Comparison of ENCODE assay signal across 15 cellular contexts in genomic region chr1:145708063-145708462, GRCh38. TPM values are rescaled to one million over a fixed set of nuclear protein-coding genes. Genes with fewer than 3 reads are reported as not detected.
DNase-seq lines count a peak whose midpoint lies in the region; ATAC-seq and TF ChIP-seq lines count a peak whose summit lies in the region.
"Had no signal": no experiment of that assay in that cellular context is flagged by ENCODE, and none has a peak within 500 bp of the region (broad histone marks: within the 10 kb centered on the region; RNA-seq: fewer than 3 reads in every experiment).

No MANE protein-coding gene starts in this region.

- H3K36me3 ChIP-seq in GM23338 (ENCODE audit: insufficient read depth) (no peaks in the 10 kb centered on the region), right lobe of liver (no peaks in the 10 kb centered on the region)
- H3K36me3 ChIP-seq: heart right ventricle had no signal

- peak overlapping the region; percentile 85 for H2AFZ ChIP-seq in GM23338
- H2AFZ ChIP-seq: parathyroid adenoma had no signal

- POLR2A ChIA-PET in WTC11 (lab: Charles Lee): no interaction called here

- H3K27ac ChIP-seq in GM23338 (ENCODE audit: low read depth): no peak overlapping the region
- peak overlapping the region; percentile 84 to 98 (median 94) for H3K27ac ChIP-seq in right lobe of liver
- H3K27ac ChIP-seq: heart right ventricle, parathyroid adenoma had no signal

- CTCF ChIA-PET in WTC11 (lab: Charles Lee): interaction anchor here (0.6 to 2.2 kb wide), 2 partner anchors 11 to 13 kb away, joined by 3 to 11 read pairs; no protein-coding TSS in a partner anchor

- H3K4me3 Mint-ChIP-seq in GM23338 (no peak overlapping the region), WTC11 (no peak overlapping the region)

- H3K27ac Mint-ChIP-seq in GM23338 (0 out of 2 replicates have a peak overlapping the region, but pooled peaks have one; percentile 19), WTC11 (no peak overlapping the region)

- intact Hi-C loops in right lobe of liver (cut with DNase I): no loop called here

- no peak for TF ChIP-seq POLR2A in right lobe of liver (IDR thresholded peaks at IDR 0.05)

- no peak for TF ChIP-seq CTCF in GM23338 (conservative IDR thresholded peaks at IDR 0.05; ENCODE audit: low read depth in 2 of 2)
- no peak for TF ChIP-seq CTCF in WTC11 (IDR thresholded peaks at IDR 0.05)
- TF ChIP-seq CTCF in right lobe of liver (IDR thresholded peaks at IDR 0.05): no peak

- no peak overlapping the region for H3K4me2 ChIP-seq in GM23338

- DNase-seq in Caki2 (ENCODE audit: low read depth) (peak; percentile 71), GM23338 (ENCODE audit: low spot score) (no peak), WTC11 (ENCODE audit: low spot score) (no peak), right lobe of liver (peak in 1 of 3 donors; percentile 39), HCEC 1CT (no peak), SIG-M5 (lab: John Stamatoyannopoulos, UW) (no peak), DMS 273 treated with DMSO at 0.1 percent for 48 hours (lab: John Stamatoyannopoulos, UW) (no peak)
- DNase-seq: activated CD4-positive, alpha-beta T cell treated with anti-CD3 and anti-CD28 coated beads for 4 hours; heart right ventricle; NCI-H1436 had no signal

- H3K27me3 ChIP-seq in GM23338 (ENCODE audit: insufficient read depth): no peaks in the 10 kb centered on the region
- no peaks in the 10 kb centered on the region for H3K27me3 ChIP-seq in right lobe of liver
- H3K27me3 ChIP-seq: heart right ventricle had no signal

- H3F3A ChIP-seq in GM23338 (replicated peaks; ENCODE audit: low read depth): no peaks in the 10 kb centered on the region

- ATAC-seq in GM23338 (peak; percentile 56), WTC11 (peak; percentile 28), right lobe of liver (peak; percentile 23 to 56 (median 36)), HG03097 (IDR thresholded peaks at IDR 0.05; ENCODE audit: low FRiP score, unreplicated experiment) (no peak)
- ATAC-seq: heart right ventricle had no signal

- in situ Hi-C loops in Caki2 (cut with HindIII; ENCODE audit: low pct_unique_long_range_greater_than_20kb, low sequenced_read_pairs): no loop called here

- WGBS in right lobe of liver (ENCODE audit: insufficient coverage, low coverage, low lambda C conversion rate, missing lambda C conversion rate): 17% methylated on average over 6 of the region's 7 CpGs

- H3K4me3 ChIP-seq in GM23338 (no peak overlapping the region), right lobe of liver (no peak overlapping the region)
- H3K4me3 ChIP-seq: heart right ventricle had no signal

- H3K4me1 Mint-ChIP-seq in GM23338: peaks cover 17% of the 10 kb centered on the region
- H3K4me1 Mint-ChIP-seq in WTC11: peaks cover 16% of the 10 kb centered on the region

- 0 out of 2 replicates have a peak, but pooled peaks cover 3% of the 10 kb centered on the region for H3K9me2 ChIP-seq in GM23338 (ENCODE audit: insufficient read depth)

- H3K9me3 ChIP-seq in right lobe of liver: no peaks in the 10 kb centered on the region
- H3K9me3 ChIP-seq: heart right ventricle had no signal

- H3K79me2 ChIP-seq in GM23338 (replicated peaks; ENCODE audit: insufficient read depth): no peaks in the 10 kb centered on the region
- H3K79me2 ChIP-seq: parathyroid adenoma had no signal

- H3K27me3 Mint-ChIP-seq in GM23338 (ENCODE audit: insufficient read depth, low read depth, poor library complexity) (peaks cover 7% of the 10 kb centered on the region), WTC11 (ENCODE audit: low read depth) (no peaks in the 10 kb centered on the region; the same call in 1 of the 2 replicates)

- H3K36me3 Mint-ChIP-seq in GM23338 (ENCODE audit: low read depth) (no peaks in the 10 kb centered on the region), WTC11 (no peaks in the 10 kb centered on the region)

- H3K9me3 Mint-ChIP-seq in GM23338 (no peaks in the 10 kb centered on the region), WTC11 (peaks cover 4% of the 10 kb centered on the region; the same call in 1 of the 2 replicates)

- no peaks in the 10 kb centered on the region for H4K20me1 ChIP-seq in GM23338 (replicated peaks; ENCODE audit: insufficient read depth)

- no peaks in the 10 kb centered on the region for H3K4me1 ChIP-seq in GM23338 (ENCODE audit: insufficient read depth)
- H3K4me1 ChIP-seq in right lobe of liver: peaks cover 0 to 72% (median 27%) of the 10 kb centered on the region in 4 donors
- H3K4me1 ChIP-seq: parathyroid adenoma had no signal

TF ChIP-seq in GM23338, 12 proteins besides CTCF, POLR2A, EP300 and RAD21 (continues in another document):
- TF ChIP-seq ZNF331 (CRISPR knock-in tag; IDR thresholded peaks at IDR 0.05; ENCODE audit: low read depth) (no peak), EZH2 (IDR thresholded peaks at IDR 0.05; ENCODE audit: low read depth, unreplicated experiment) (no peak), CREB1 (CRISPR knock-in tag; IDR thresholded peaks at IDR 0.05; ENCODE audit: low read depth) (no peak)

TF ChIP-seq in WTC11, 78 proteins besides CTCF, POLR2A, EP300 and RAD21 (continues in another document):
- TF ChIP-seq E2F1 (CRISPR knock-in tag; IDR thresholded peaks at IDR 0.05) (no peak), ZNF416 (CRISPR knock-in tag; IDR thresholded peaks at IDR 0.05) (no peak), ZNF219 (CRISPR knock-in tag; IDR thresholded peaks at IDR 0.05; ENCODE audit: borderline replicate concordance) (no peak), FOXJ3 (CRISPR knock-in tag; IDR thresholded peaks at IDR 0.05; ENCODE audit: borderline replicate concordance) (no peak), USF1 (CRISPR knock-in tag; IDR thresholded peaks at IDR 0.05) (no peak), ZMAT4 (CRISPR knock-in tag; IDR thresholded peaks at IDR 0.05) (no peak), RELA (CRISPR knock-in tag; IDR thresholded peaks at IDR 0.05; ENCODE audit: borderline replicate concordance) (no peak), ZNF281 (CRISPR knock-in tag; IDR thresholded peaks at IDR 0.05) (no peak), ZBTB21 (CRISPR knock-in tag; IDR thresholded peaks at IDR 0.05; ENCODE audit: borderline replicate concordance) (no peak), OVOL2 (CRISPR knock-in tag; IDR thresholded peaks at IDR 0.05; ENCODE audit: borderline replicate concordance) (no peak), NFATC4 (CRISPR knock-in tag; IDR thresholded peaks at IDR 0.05) (no peak)

RNA-seq across cellular contexts. Expression of gene PDZK1, which starts 0.9 kb away (rescaled TPM):
- total RNA-seq in Caki2 (2014; rRNA removed; shearing (Covaris generic); ENCODE audit: low replicate concordance): 104 and 107 TPM in 2 replicates
- total RNA-seq in GM23338 (2014; rRNA removed; shearing (Covaris generic)): not detected in 2 replicates
- polyA plus RNA-seq in GM23338 (2016; fragmentation: Nextera tagmentation; extraction: Ambion mirVana): 0.49 and 0.73 TPM in 2 replicates
- total RNA-seq in WTC11 (2021): 0.57 to 0.77 TPM (median 0.57 TPM) in 3 replicates
- 100 to 1,000 TPM in 2 of 6 experiments, 10 to 100 TPM in 4; 64.8 to 117 (median 79.2) TPM for total RNA-seq in right lobe of liver

RNA-seq across cellular contexts. Expression of gene CD160, which starts 11.2 kb away (rescaled TPM):
- not detected in 2 replicates for total RNA-seq in Caki2 (2014; rRNA removed; shearing (Covaris generic); ENCODE audit: low replicate concordance)
- total RNA-seq in GM23338 (2014; rRNA removed; shearing (Covaris generic)): not detected in 2 replicates
- 0.06 TPM in 1 of 2 replicates, not detected in the other for polyA plus RNA-seq in GM23338 (2016; fragmentation: Nextera tagmentation; extraction: Ambion mirVana)
- total RNA-seq in WTC11 (2021): not detected in 3 replicates
- 1 to 10 TPM in 2 of 6 experiments, under 1 TPM in 2, not detected in 2; 0.19 to 1.5 (median 0.91) TPM for total RNA-seq in right lobe of liver
- total RNA-seq: bronchial epithelial cell, endothelial cell of umbilical vein had no signal
- polyA plus RNA-seq: BJ, endothelial cell of umbilical vein had no signal

Comparison
In these comparisons a context has a peak if more than half of its experiments do, and no peak if none do; other contexts are left out.
1. RNA of gene PDZK1, which starts 0.9 kb away (total RNA-seq): 104 to 107 TPM in Caki2 and 64.8 to 117 TPM in right lobe of liver; 0.57 to 0.77 TPM in WTC11 and not detected in GM23338; every median in the first group is over 10 times any median in the second.